ENCODE assay signal across 12 cellular contexts in the genomic region with DNA sequence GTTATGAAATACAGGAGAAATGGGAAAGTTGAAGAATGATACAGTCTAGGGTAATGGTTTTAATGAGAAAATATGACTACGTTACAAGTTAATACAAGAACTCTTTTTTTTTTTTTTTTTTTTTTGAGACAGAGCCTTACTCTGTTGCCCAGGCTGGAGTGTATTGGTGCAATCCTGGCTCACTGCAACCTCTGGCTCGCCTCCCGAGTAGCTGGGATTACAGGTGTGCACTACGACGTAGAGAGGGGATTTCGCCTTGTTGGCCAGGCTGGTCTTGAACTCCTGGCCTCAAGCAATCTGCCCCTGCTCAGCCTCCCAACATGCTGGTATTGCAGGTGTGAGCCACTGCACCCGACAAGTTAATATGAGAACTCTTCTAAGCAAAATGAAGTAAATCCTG.
A peak's percentile ranks its signal among the peaks of the same experiment; 100 is the strongest.
DNase-seq lines count a peak whose midpoint lies in the region; ATAC-seq and TF ChIP-seq lines count a peak whose summit lies in the region.
"Had no signal": no experiment of that assay in that cellular context is flagged by ENCODE, and none has a peak within 500 bp of the region (broad histone marks: within the 10 kb centered on the region; RNA-seq: fewer than 3 reads in every experiment).

No MANE protein-coding gene starts in this region.

- no peaks in the 10 kb centered on the region for H3K36me3 ChIP-seq in heart left ventricle
- no peaks in the 10 kb centered on the region for H3K36me3 ChIP-seq in parathyroid adenoma (ENCODE audit: control insufficient read depth, insufficient read depth, low read length)
- H3K36me3 ChIP-seq in mucosa of descending colon (ENCODE audit: low read depth) = no peaks in the 10 kb centered on the region
- no peaks in the 10 kb centered on the region for H3K36me3 ChIP-seq in breast epithelium
- H3K36me3 ChIP-seq: BLaER1 had no signal

- ATAC-seq in Right ventricle myocardium inferior (peak; percentile 24), heart left ventricle (no peak), left lobe of liver (peak; percentile 75), mucosa of descending colon (no peak)

- DNase-seq in Right ventricle myocardium inferior (ENCODE audit: missing footprints) (no peak), heart left ventricle (no peak), left lobe of liver (ENCODE audit: low spot score) (peak; percentile 67), mucosa of descending colon (no peak), breast epithelium (ENCODE audit: low spot score in 2 of 2) (no peak)
- DNase-seq in activated CD8-positive, alpha-beta memory T cell treated with anti-CD3 and anti-CD28 coated beads, Interleukin-2, amount 50 U/mL, for 48 hours = no peak

- peak overlapping the region; percentile 1 for H2AFZ ChIP-seq in parathyroid adenoma
- H2AFZ ChIP-seq: GM23338 had no signal

- H3K4me3 ChIP-seq in heart left ventricle (no peak overlapping the region), parathyroid adenoma (ENCODE audit: low read depth, low read length) (no peak overlapping the region), mucosa of descending colon (no peak overlapping the region), breast epithelium (no peak overlapping the region)
- H3K4me3 ChIP-seq: BLaER1, GM12878, GM23338 had no signal

- TF ChIP-seq POLR2A in heart left ventricle (IDR thresholded peaks at IDR 0.05) = no peak
- no peak for TF ChIP-seq POLR2A in breast epithelium (IDR thresholded peaks at IDR 0.05)

- no peak overlapping the region for H3K9ac ChIP-seq in parathyroid adenoma
- H3K9ac ChIP-seq: BLaER1 had no signal

- TF ChIP-seq CTCF in heart left ventricle (IDR thresholded peaks at IDR 0.05) (no peak), parathyroid adenoma (IDR thresholded peaks at IDR 0.05) (no peak), mucosa of descending colon (IDR thresholded peaks at IDR 0.05) (no peak), breast epithelium (IDR thresholded peaks at IDR 0.05) (no peak)

- WGBS in heart left ventricle, 4 donors = 71 to 81% (median 74%) methylated on average over 7 of the region's 7 CpGs

- H3K4me2 ChIP-seq in parathyroid adenoma (ENCODE audit: low read length) = no peak overlapping the region
- H3K4me2 ChIP-seq: BLaER1, GM23338 had no signal

- no peaks in the 10 kb centered on the region for H3K27me3 ChIP-seq in heart left ventricle
- H3K27me3 ChIP-seq in parathyroid adenoma (ENCODE audit: control insufficient read depth, insufficient read depth, low read length) = no peaks in the 10 kb centered on the region
- H3K27me3 ChIP-seq in breast epithelium = no peaks in the 10 kb centered on the region
- H3K27me3 ChIP-seq: BLaER1 had no signal

- H3K4me1 ChIP-seq in heart left ventricle (peaks cover 0 to 7% (median 0%) of the 10 kb centered on the region in 12 donors), parathyroid adenoma (peaks cover 7% of the 10 kb centered on the region), mucosa of descending colon (ENCODE audit: low read depth) (peaks cover 16% of the 10 kb centered on the region), breast epithelium (no peaks in the 10 kb centered on the region)
- H3K4me1 ChIP-seq: BLaER1 had no signal

- H3K9me3 ChIP-seq in heart left ventricle = no peaks in the 10 kb centered on the region
- H3K9me3 ChIP-seq in parathyroid adenoma (ENCODE audit: control insufficient read depth, low read length) = no peaks in the 10 kb centered on the region
- H3K9me3 ChIP-seq in mucosa of descending colon = no peaks in the 10 kb centered on the region
- H3K9me3 ChIP-seq in breast epithelium = no peaks in the 10 kb centered on the region
- H3K9me3 ChIP-seq: BLaER1 had no signal

- H3K79me2 ChIP-seq in parathyroid adenoma = no peaks in the 10 kb centered on the region

- intact Hi-C loops in Right ventricle myocardium inferior (cut with DNase I) (loop anchor here (2.0 to 10.0 kb wide), 3 partner anchors 80 to 464 kb away; a partner anchor contains a TSS), heart left ventricle (cut with DNase I) (loop anchor here in 9 of 10 donors (1.0 to 10.0 kb wide), 15 partner anchors 76 to 1032 kb away; a partner anchor contains a TSS), mucosa of descending colon (cut with DNase I, micrococcal nuclease) (loop anchor here in 1 of 2 donors (5.0 kb wide), 1 partner anchor 121 kb away; no protein-coding TSS in a partner anchor), breast epithelium (cut with DNase I; ENCODE audit: low total_unique reads) (no loop called here)

- no peak overlapping the region for H3K27ac ChIP-seq in heart left ventricle
- no peak overlapping the region for H3K27ac ChIP-seq in parathyroid adenoma
- no peak overlapping the region for H3K27ac ChIP-seq in breast epithelium
- H3K27ac ChIP-seq: 22Rv1, BLaER1, C4-2B had no signal

Comparison
In these comparisons a context has a peak if more than half of its experiments do, and no peak if none do; other contexts are left out.
1. ATAC-seq: peak in Right ventricle myocardium inferior (single experiment) and left lobe of liver (single experiment); none in heart left ventricle (0 of 4) and mucosa of descending colon (single experiment).